In genomic region chr22:46286941-46287872, GRCh38 we compare ENCODE assay signal across 12 cellular contexts. TPM values are rescaled to one million over a fixed set of nuclear protein-coding genes. Genes with fewer than 3 reads are reported as not detected.
A peak's percentile ranks its signal among the peaks of the same experiment; 100 is the strongest.
DNase-seq lines count a peak whose midpoint lies in the region; ATAC-seq and TF ChIP-seq lines count a peak whose summit lies in the region.
"Had no signal": no experiment of that assay in that cellular context is flagged by ENCODE, and none has a peak within 500 bp of the region (broad histone marks: within the 10 kb centered on the region; RNA-seq: fewer than 3 reads in every experiment).

No MANE protein-coding gene starts in this region.

- H3K36me3 ChIP-seq in heart left ventricle (peaks cover 0 to 68% (median 59%) of the 10 kb centered on the region in 9 donors), lung (ENCODE audit: control insufficient read depth in 2 of 2, insufficient read depth in 2 of 2, low read length in 2 of 2) (peaks cover 12 to 50% of the 10 kb centered on the region in 2 donors), thyroid gland (peaks cover 12 to 29% of the 10 kb centered on the region in 2 donors)

- peaks cover 0 to 43% (median 18%) of the 10 kb centered on the region in 12 donors for H3K4me1 ChIP-seq in heart left ventricle
- H3K4me1 ChIP-seq in lung (ENCODE audit: control insufficient read depth in 2 of 2, insufficient read depth in 2 of 2, low read length in 2 of 2): peaks cover 0 to 13% of the 10 kb centered on the region in 2 donors
- H3K4me1 ChIP-seq in thyroid gland: no peaks in the 10 kb centered on the region
- H3K4me1 ChIP-seq in foreskin keratinocyte: no peaks in the 10 kb centered on the region

- 90 to 96% (median 95%) methylated on average over 12 to 15 of the region's 15 CpGs for WGBS in heart left ventricle, 4 donors
- WGBS in lung, 2 donors: 85 to 95% methylated on average over 15 of the region's 15 CpGs
- 93% methylated on average over 6 to 12 of the region's 15 CpGs for WGBS in thyroid gland, 2 donors

- H3K27ac Mint-ChIP-seq in activated CD8-positive, alpha-beta T cell treated with anti-CD3 and anti-CD28 coated beads for 36 hours: peak overlapping the region; percentile 70

- peak overlapping the region in 11 of 12 donors; percentile 41 to 86 (median 78) for H3K27ac ChIP-seq in heart left ventricle
- H3K27ac ChIP-seq in lung (ENCODE audit: low read depth in 1 of 2, low read length in 1 of 2): peak overlapping the region in 1 of 2 donors; percentile 72
- peak overlapping the region in 2 of 3 donors; percentile 16 to 41 for H3K27ac ChIP-seq in thyroid gland
- no peak overlapping the region for H3K27ac ChIP-seq in foreskin keratinocyte
- H3K27ac ChIP-seq: PC-9 had no signal

- POLR2A ChIA-PET in activated CD8-positive, alpha-beta T cell treated with anti-CD3 and anti-CD28 coated beads for 36 hours (lab: Charles Lee): interaction anchor here (1.2 kb wide), 1 partner anchor 18 kb away, joined by 3 read pairs; no protein-coding TSS in a partner anchor

- H3K9me3 Mint-ChIP-seq in activated CD8-positive, alpha-beta T cell treated with anti-CD3 and anti-CD28 coated beads for 36 hours: no peaks in the 10 kb centered on the region

- H3K4me3 Mint-ChIP-seq in activated CD8-positive, alpha-beta T cell treated with anti-CD3 and anti-CD28 coated beads for 36 hours: peak overlapping the region; percentile 64

- DNase-seq in heart left ventricle (no peak), cardiac septum (ENCODE audit: low spot score) (no peak), lung (ENCODE audit: low spot score) (no peak), thyroid gland (no peak), foreskin keratinocyte (no peak)
- no peak for DNase-seq in activated CD8-positive, alpha-beta T cell treated with anti-CD3 and anti-CD28 coated beads for 36 hours
- DNase-seq in effector CD4-positive, alpha-beta T cell: no peak
- DNase-seq in stimulated activated CD4-positive, alpha-beta T cell treated with anti-CD3 and anti-CD28 coated beads, Interleukin-2, amount 100 ng/mL, for 48 hours: no peak
- DNase-seq: cerebellar nuclear complex; GOT3; stimulated activated CD4-positive, alpha-beta T cell treated with anti-CD3 and anti-CD28 coated beads, Interleukin-2, amount 100 ng/mL, for 24 hours had no signal

- peaks cover 3% of the 10 kb centered on the region for H3K36me3 Mint-ChIP-seq in activated CD8-positive, alpha-beta T cell treated with anti-CD3 and anti-CD28 coated beads for 36 hours (ENCODE audit: low read depth)

- H3K27me3 ChIP-seq in heart left ventricle (no peaks in the 10 kb centered on the region), lung (ENCODE audit: control insufficient read depth, insufficient read depth) (no peaks in the 10 kb centered on the region), thyroid gland (no peaks in the 10 kb centered on the region), foreskin keratinocyte (no peaks in the 10 kb centered on the region)

- H3K9me3 ChIP-seq in heart left ventricle (peaks cover 0 to 6% (median 0%) of the 10 kb centered on the region in 12 donors), lung (ENCODE audit: control insufficient read depth in 2 of 2, insufficient read depth in 1 of 2, low read length in 1 of 2) (peaks cover 0 to 2% of the 10 kb centered on the region in 2 donors), thyroid gland (no peaks in the 10 kb centered on the region)

- no peaks in the 10 kb centered on the region for H3K27me3 Mint-ChIP-seq in activated CD8-positive, alpha-beta T cell treated with anti-CD3 and anti-CD28 coated beads for 36 hours

- H3K4me3 ChIP-seq in heart left ventricle (peak overlapping the region in 10 of 12 donors; percentile 21 to 49 (median 36)), lung (peak overlapping the region; percentile 5), thyroid gland (replicated peaks in 1 of 3) (no peak overlapping the region)
- H3K4me3 ChIP-seq: PC-9 had no signal

- intact Hi-C loops in heart left ventricle (cut with DNase I) (no loop called here), cardiac septum (cut with DNase I) (no loop called here), thyroid gland (cut with DNase I) (no loop called here)
- intact Hi-C loops in activated CD8-positive, alpha-beta T cell treated with anti-CD3 and anti-CD28 coated beads for 36 hours (cut with micrococcal nuclease): no loop called here

- TF ChIP-seq CTCF in heart left ventricle (IDR thresholded peaks at IDR 0.05) (no peak), lung (IDR thresholded peaks at IDR 0.05; ENCODE audit: control extremely low read depth, extremely low read depth) (no peak), thyroid gland (IDR thresholded peaks at IDR 0.05) (no peak), foreskin keratinocyte (conservative IDR thresholded peaks at IDR 0.05) (no peak)
- no peak for TF ChIP-seq CTCF in activated CD8-positive, alpha-beta T cell treated with anti-CD3 and anti-CD28 coated beads for 36 hours (IDR thresholded peaks at IDR 0.05)

- H3K4me1 Mint-ChIP-seq in activated CD8-positive, alpha-beta T cell treated with anti-CD3 and anti-CD28 coated beads for 36 hours (ENCODE audit: low read depth): peaks cover 14% of the 10 kb centered on the region

- TF ChIP-seq POLR2A in heart left ventricle (IDR thresholded peaks at IDR 0.05): no peak
- TF ChIP-seq POLR2A in thyroid gland (IDR thresholded peaks at IDR 0.05): no peak

- CTCF ChIA-PET in activated CD8-positive, alpha-beta T cell treated with anti-CD3 and anti-CD28 coated beads for 36 hours (lab: Charles Lee): interaction anchor here (1.3 to 1.9 kb wide), 2 partner anchors 19 to 170 kb away, joined by 3 to 5 read pairs; partner anchors contain the start of gene TTC38

- ATAC-seq in heart left ventricle (no peak), lung (ENCODE audit: insufficient read depth, low FRiP score) (no peak), foreskin keratinocyte (no peak)
- no peak for ATAC-seq in activated CD8-positive, alpha-beta T cell treated with anti-CD3 and anti-CD28 coated beads for 36 hours

RNA-seq across cellular contexts. Expression of gene GTSE1, which starts 9.5 kb away (rescaled TPM):
- total RNA-seq in heart left ventricle (1 to 10 TPM in 2 of 9 donors, under 1 TPM in 6, not detected in 1; 0.21 to 6.9 (median 0.64) TPM), cardiac septum (0.32 TPM), lung (1 to 10 TPM; 1.0 to 2.3 TPM), thyroid gland (under 1 TPM in 3 of 4 donors, not detected in 1; 0.22 to 0.27 (median 0.25) TPM), foreskin keratinocyte (23.8 and 28.6 TPM in 2 replicates)
- polyA plus RNA-seq in heart left ventricle (under 1 TPM; 0.19 to 0.62 TPM), lung (1 to 10 TPM; 1.2 to 1.3 TPM), foreskin keratinocyte (11.4 and 16.6 TPM in 2 replicates)
- total RNA-seq in activated CD8-positive, alpha-beta T cell treated with anti-CD3 and anti-CD28 coated beads for 36 hours: 10 to 100 TPM; 39.4 to 41.4 TPM

RNA-seq across cellular contexts. Expression of gene TTC38, which starts 19.4 kb away (rescaled TPM):
- total RNA-seq in heart left ventricle: 10 to 100 TPM; 21.3 to 72.4 (median 25.3) TPM
- 10 to 100 TPM; 15.5 to 34.8 TPM for polyA plus RNA-seq in heart left ventricle
- 21.5 TPM for total RNA-seq in cardiac septum
- 10 to 100 TPM in 1 of 2 experiments, 1 to 10 TPM in 1; 9.0 to 11.9 TPM for total RNA-seq in activated CD8-positive, alpha-beta T cell treated with anti-CD3 and anti-CD28 coated beads for 36 hours
- 10 to 100 TPM; 32.2 to 33.9 TPM for total RNA-seq in lung
- 10 to 100 TPM; 14.8 to 24.9 TPM for polyA plus RNA-seq in lung
- total RNA-seq in thyroid gland: 10 to 100 TPM; 30.2 to 81.9 (median 51.1) TPM
- 14.7 and 15.6 TPM in 2 replicates for total RNA-seq in foreskin keratinocyte
- 10.8 and 11.7 TPM in 2 replicates for polyA plus RNA-seq in foreskin keratinocyte

RNA-seq across cellular contexts. Expression of gene PKDREJ, which starts 24.1 kb away (rescaled TPM):
- total RNA-seq in heart left ventricle (under 1 TPM in 7 of 9 donors, not detected in 2; 0.04 to 0.16 (median 0.13) TPM), cardiac septum (0.11 TPM), lung (under 1 TPM; 0.03 to 0.06 TPM), thyroid gland (under 1 TPM in 3 of 4 donors, not detected in 1; 0.10 to 0.21 (median 0.11) TPM), foreskin keratinocyte (not detected in 2 replicates)
- polyA plus RNA-seq in heart left ventricle (under 1 TPM; 0.03 to 0.04 TPM), lung (under 1 TPM; 0.02 TPM), foreskin keratinocyte (under 0.01 TPM in 1 of 2 replicates, not detected in the other)
- not detected for total RNA-seq in activated CD8-positive, alpha-beta T cell treated with anti-CD3 and anti-CD28 coated beads for 36 hours
- total RNA-seq: PC-9 had no signal

RNA-seq across cellular contexts. Expression of gene CDPF1, which starts 37.1 kb away (rescaled TPM):
- total RNA-seq in heart left ventricle (10 to 100 TPM in 2 of 9 donors, 1 to 10 TPM in 7; 7.4 to 13.6 (median 9.3) TPM), cardiac septum (7.6 TPM), lung (10 to 100 TPM in 1 of 2 donors, 1 to 10 TPM in 1; 8.9 to 17.2 TPM), thyroid gland (10 to 100 TPM; 12.8 to 34.4 (median 16.4) TPM), foreskin keratinocyte (7.5 and 8.0 TPM in 2 replicates)
- polyA plus RNA-seq in heart left ventricle (10 to 100 TPM in 1 of 2 donors, 1 to 10 TPM in 1; 9.0 to 11.9 TPM), lung (10 to 100 TPM; 11.6 to 13.2 TPM), foreskin keratinocyte (9.0 and 9.2 TPM in 2 replicates)
- total RNA-seq in activated CD8-positive, alpha-beta T cell treated with anti-CD3 and anti-CD28 coated beads for 36 hours: 10 to 100 TPM; 11.9 to 12.1 TPM

RNA-seq across cellular contexts. Expression of gene TRMU, which starts 48.3 kb away (rescaled TPM):
- total RNA-seq in heart left ventricle: 10 to 100 TPM; 24.3 to 43.7 (median 32.5) TPM
- 10 to 100 TPM; 47.8 to 48.7 TPM for polyA plus RNA-seq in heart left ventricle
- total RNA-seq in cardiac septum: 34.7 TPM
- 10 to 100 TPM; 87.2 to 98.1 TPM for total RNA-seq in activated CD8-positive, alpha-beta T cell treated with anti-CD3 and anti-CD28 coated beads for 36 hours
- total RNA-seq in lung: 10 to 100 TPM; 39.2 to 42.3 TPM
- 10 to 100 TPM; 24.1 to 28.7 TPM for polyA plus RNA-seq in lung
- total RNA-seq in thyroid gland: 100 to 1,000 TPM in 1 of 4 donors, 10 to 100 TPM in 3; 30.7 to 113 (median 49.0) TPM
- 35.8 and 42.7 TPM in 2 replicates for total RNA-seq in foreskin keratinocyte
- 35.4 and 45.0 TPM in 2 replicates for polyA plus RNA-seq in foreskin keratinocyte

Comparison
In these comparisons a context has a peak if more than half of its experiments do, and no peak if none do; other contexts are left out.
1. H3K4me3 ChIP-seq: peak in heart left ventricle (10 of 12) and lung (single experiment); none in thyroid gland (0 of 3).